ENCODE assay signal across 7 cellular contexts in genomic region chr17:46224864-46225263, GRCh38. TPM values are rescaled to one million over a fixed set of nuclear protein-coding genes. Genes with fewer than 3 reads are reported as not detected.
DNase-seq lines count a peak whose midpoint lies in the region; ATAC-seq and TF ChIP-seq lines count a peak whose summit lies in the region.
"Not testable (repeated sequence)": the region's sequence is repeated elsewhere in the genome, so short reads cannot be mapped to it uniquely, and the experiment has no call there.

No MANE protein-coding gene starts in this region.

- TF ChIP-seq POLR2A in ovary (IDR thresholded peaks at IDR 0.05) = not testable (repeated sequence)

- H3K36me3 Mint-ChIP-seq in chondrocyte (ENCODE audit: low read depth) = not testable (repeated sequence)

- H3K4me3 ChIP-seq in HFF-Myc (replicated peaks; ENCODE audit: low read depth, low read length) (peak overlapping the region; percentile 42), WI38 (ENCODE audit: low read depth, low read length) (peak overlapping the region; percentile 60), iPS-18a (ENCODE audit: low read length) (peak overlapping the region; percentile 56), ovary (peak overlapping the region; percentile 69)

- H3K9me3 Mint-ChIP-seq in chondrocyte (ENCODE audit: low read depth) = not testable (repeated sequence)

- H3K4me1 Mint-ChIP-seq in chondrocyte (ENCODE audit: low read depth) = not testable (repeated sequence)

- H3K36me3 ChIP-seq in iPS-18a (ENCODE audit: control insufficient read depth, low read depth, low read length); ovary: not testable (repeated sequence)

- peak overlapping the region; percentile 28 for H3K9ac ChIP-seq in iPS-18a (ENCODE audit: low read length)

- ATAC-seq in GM18861 (IDR thresholded peaks at IDR 0.05; ENCODE audit: unreplicated experiment) = peak; percentile 29
- peak; percentile 11 for ATAC-seq in HG03558 (IDR thresholded peaks at IDR 0.05; ENCODE audit: extremely low read depth, unreplicated experiment)

- not testable (repeated sequence) for TF ChIP-seq EP300 in ovary (IDR thresholded peaks at IDR 0.05)

- intact Hi-C loops in ovary (cut with DNase I) = not testable (repeated sequence)

- not testable (repeated sequence) for H3K27ac Mint-ChIP-seq in chondrocyte (ENCODE audit: unreplicated experiment)

- not testable (repeated sequence) for H3K9me3 ChIP-seq in iPS-18a (ENCODE audit: control insufficient read depth, low read depth, low read length); ovary

- TF ChIP-seq CTCF in HFF-Myc (IDR thresholded peaks at IDR 0.05; ENCODE audit: low read depth, low read length, missing control alignments); WI38 (IDR thresholded peaks at IDR 0.05; ENCODE audit: low read depth, low read length); chondrocyte (IDR thresholded peaks at IDR 0.05); ovary (IDR thresholded peaks at IDR 0.05): not testable (repeated sequence)

- H3K27me3 Mint-ChIP-seq in chondrocyte (ENCODE audit: low read depth) = not testable (repeated sequence)

- H3K27ac ChIP-seq in iPS-18a (ENCODE audit: low read length) = not testable (repeated sequence)
- H3K27ac ChIP-seq in ovary = peak overlapping the region in 1 of 2 donors; percentile 21

- peak overlapping the region; percentile 91 for H3K4me3 Mint-ChIP-seq in chondrocyte (ENCODE audit: unreplicated experiment)

- WGBS in ovary, 3 donors = 1% methylated on average over 51 of the region's 54 CpGs; no CpG with 5 or more reads in 2 of the 3 donors

- not testable (repeated sequence) for DNase-seq in HFF-Myc (ENCODE audit: extremely low read depth, low read depth); chondrocyte (ENCODE audit: low spot score)
- peak in 1 of 5 donors; percentile 30 for DNase-seq in ovary

- H3K27me3 ChIP-seq in iPS-18a (ENCODE audit: control insufficient read depth, insufficient read depth, low read length); ovary: not testable (repeated sequence)

- not testable (repeated sequence) for H3K4me1 ChIP-seq in iPS-18a (ENCODE audit: control insufficient read depth, low read depth, low read length); ovary (ENCODE audit: insufficient read depth)

RNA-seq across cellular contexts. Expression of gene KANSL1, which starts 31.6 kb away (rescaled TPM):
- total RNA-seq in chondrocyte = 61.4 to 75.8 TPM (median 68.8 TPM) in 3 replicates
- 100 to 1,000 TPM in 2 of 7 donors, 10 to 100 TPM in 5; 60.2 to 107 (median 86.9) TPM for total RNA-seq in ovary
- polyA plus RNA-seq in ovary = 10 to 100 TPM; 30.4 to 39.8 TPM
